In genomic region chr7:826230-826905, GRCh38 we compare ENCODE assay signal across 11 cellular contexts. TPM values are rescaled to one million over a fixed set of nuclear protein-coding genes. Genes with fewer than 3 reads are reported as not detected.
DNase-seq lines count a peak whose midpoint lies in the region; ATAC-seq and TF ChIP-seq lines count a peak whose summit lies in the region.
"Had no signal": no experiment of that assay in that cellular context is flagged by ENCODE, and none has a peak within 500 bp of the region (broad histone marks: within the 10 kb centered on the region; RNA-seq: fewer than 3 reads in every experiment).

No MANE protein-coding gene starts in this region.

- H3K4me1 ChIP-seq in ascending aorta (peaks cover 13 to 53% of the 10 kb centered on the region in 2 donors), stomach smooth muscle (ENCODE audit: control insufficient read depth, insufficient read depth, low read length) (peaks cover 69% of the 10 kb centered on the region)

- DNase-seq in NCI-H2081 (lab: John Stamatoyannopoulos, UW): peak; percentile 33 to 65
- no peak for DNase-seq in NCI-H2081 treated with DMSO at 0.1 percent for 48 hours (lab: John Stamatoyannopoulos, UW)
- DNase-seq in ascending aorta (ENCODE audit: low spot score in 2 of 2): no peak
- DNase-seq: Calu3; effector memory CD8-positive, alpha-beta T cell had no signal

- H3K9me3 ChIP-seq in ascending aorta (no peaks in the 10 kb centered on the region), stomach smooth muscle (ENCODE audit: control insufficient read depth in 2 of 2, low read length in 2 of 2) (no peaks in the 10 kb centered on the region)

- intact Hi-C loops in ascending aorta (cut with DNase I): no loop called here

- no peak for TF ChIP-seq CTCF in ascending aorta (IDR thresholded peaks at IDR 0.05)

- H3K27ac ChIP-seq in ascending aorta (peak overlapping the region; percentile 67 to 70), layer of hippocampus (ENCODE audit: low read depth, low read length) (peak overlapping the region; percentile 8), stomach smooth muscle (ENCODE audit: low read length) (peak overlapping the region; percentile 41)
- H3K27ac ChIP-seq: 22Rv1 had no signal

- ATAC-seq in GM18511 (IDR thresholded peaks at IDR 0.05; ENCODE audit: unreplicated experiment): no peak
- no peak for ATAC-seq in HG02970 (IDR thresholded peaks at IDR 0.05; ENCODE audit: low FRiP score, unreplicated experiment)
- no peak for ATAC-seq in GM19023 (IDR thresholded peaks at IDR 0.05; ENCODE audit: unreplicated experiment)
- ATAC-seq: effector memory CD8-positive, alpha-beta T cell had no signal

- no peaks in the 10 kb centered on the region for H3K27me3 ChIP-seq in ascending aorta
- H3K27me3 ChIP-seq in layer of hippocampus (ENCODE audit: control insufficient read depth, insufficient read depth, low read length): no peaks in the 10 kb centered on the region
- H3K27me3 ChIP-seq in stomach smooth muscle (ENCODE audit: control insufficient read depth in 1 of 2, insufficient read depth in 2 of 2, low read length in 2 of 2): no peaks in the 10 kb centered on the region

- no peaks in the 10 kb centered on the region for H3K36me3 ChIP-seq in ascending aorta
- peaks cover 3 to 6% of the 10 kb centered on the region in 2 donors for H3K36me3 ChIP-seq in stomach smooth muscle (ENCODE audit: control insufficient read depth in 2 of 2, insufficient read depth in 2 of 2, low read length in 2 of 2)

- H3K4me3 ChIP-seq in ascending aorta (no peak overlapping the region), stomach smooth muscle (ENCODE audit: low read length in 2 of 2) (no peak overlapping the region)

- H3K9ac ChIP-seq in stomach smooth muscle (ENCODE audit: low read length in 2 of 2): peak overlapping the region in 1 of 2 donors; percentile 13

RNA-seq across cellular contexts. Expression of gene SUN1, which starts 5.9 kb away (rescaled TPM):
- 186 TPM for total RNA-seq in ascending aorta

RNA-seq across cellular contexts. Expression of gene GET4, which starts 50.0 kb away (rescaled TPM):
- total RNA-seq in ascending aorta: 4.2 TPM

Comparison
In these comparisons a context has a peak if more than half of its experiments do, and no peak if none do; other contexts are left out.
1. DNase-seq: peak in NCI-H2081 (2 of 2); none in NCI-H2081 treated with DMSO at 0.1 percent for 48 hours (single experiment) and ascending aorta (0 of 2).
2. H3K27ac ChIP-seq: peak in every context shown above with its lines; median percentile 68 in ascending aorta; 41 in stomach smooth muscle; 8 in layer of hippocampus.